ENCODE assay signal across 2 cellular contexts in the genomic region with DNA sequence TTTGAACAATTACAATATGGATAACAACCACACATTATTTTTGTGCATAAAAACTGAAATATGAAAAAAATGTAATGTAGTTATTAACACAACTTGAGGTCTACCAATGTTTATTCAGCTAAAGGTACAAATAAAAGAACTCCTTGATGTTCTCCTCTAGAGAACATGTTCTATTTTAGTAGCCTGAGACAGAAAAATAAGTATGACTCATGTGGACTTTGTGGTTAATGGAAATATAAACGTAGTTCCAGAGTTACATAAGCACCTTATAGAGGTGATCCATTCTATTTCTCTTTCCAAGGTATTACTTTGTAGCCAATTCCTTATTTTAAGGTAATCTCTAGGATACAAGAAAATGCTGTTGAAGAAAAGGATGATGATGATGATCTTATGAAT.
TF ChIP-seq lines count a peak whose summit lies in the region.

No MANE protein-coding gene starts in this region.

TF ChIP-seq in A549, 52 proteins besides CTCF, POLR2A, EP300 and RAD21:
- TF ChIP-seq, protein P1, sequence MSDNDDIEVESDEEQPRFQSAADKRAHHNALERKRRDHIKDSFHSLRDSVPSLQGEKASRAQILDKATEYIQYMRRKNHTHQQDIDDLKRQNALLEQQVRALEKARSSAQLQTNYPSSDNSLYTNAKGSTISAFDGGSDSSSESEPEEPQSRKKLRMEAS (IDR thresholded peaks at IDR 0.05), result no peak
- TF ChIP-seq FOSL2 (IDR thresholded peaks at IDR 0.05) (no peak), FOSL2 (CRISPR knock-in tag; IDR thresholded peaks at IDR 0.05) (peak; percentile 42)

TF ChIP-seq in HepG2, 621 proteins besides CTCF, POLR2A, EP300 and RAD21:
- TF ChIP-seq PHF8 (CRISPR knock-in tag; IDR thresholded peaks at IDR 0.05), result no peak
- 0 out of 2 replicates have a peak, but pooled peaks have one; percentile 1 for TF ChIP-seq THAP11 (CRISPR knock-in tag; IDR thresholded peaks at IDR 0.05)
- peak; percentile 26 for TF ChIP-seq ASH2L (IDR thresholded peaks at IDR 0.05; ENCODE audit: insufficient read length, low read depth, low read length)
- TF ChIP-seq ARID5B (CRISPR knock-in tag; IDR thresholded peaks at IDR 0.05), result 0 out of 2 replicates have a peak, but pooled peaks have one; percentile 4
- TF ChIP-seq HDAC1 (CRISPR knock-in tag; IDR thresholded peaks at IDR 0.05), result 0 out of 2 replicates have a peak, but pooled peaks have one; percentile 5
